31 cellular contexts compared by ENCODE assay signal in the genomic region with DNA sequence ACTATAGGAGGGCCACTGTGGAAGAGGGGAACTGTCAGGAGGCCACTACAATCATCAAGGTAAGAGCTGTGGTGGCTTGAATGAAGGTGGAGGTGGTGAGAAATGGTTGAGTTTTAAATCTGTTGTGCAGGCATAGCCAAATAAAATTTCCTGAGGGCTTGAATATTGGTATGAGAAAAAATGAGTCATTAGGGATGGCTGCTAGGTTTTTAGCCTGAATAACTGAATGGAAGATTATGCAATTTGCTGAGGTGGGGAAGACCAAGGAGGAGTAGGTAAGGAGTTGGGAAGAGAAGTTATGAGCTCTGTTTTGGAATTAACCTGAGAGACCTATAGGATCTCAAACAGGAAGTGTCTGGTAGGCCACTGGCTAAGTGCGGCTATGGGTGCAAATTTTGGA.
"Had no signal": no experiment of that assay in that cellular context is flagged by ENCODE, and none has a peak within 500 bp of the region (broad histone marks: within the 10 kb centered on the region; RNA-seq: fewer than 3 reads in every experiment).

No MANE protein-coding gene starts in this region.

- H3K4me1 Mint-ChIP-seq: mesothelial cell of epicardium; naive thymus-derived CD4-positive, alpha-beta T cell; nephron; neural progenitor cell; stimulated activated naive CD8-positive, alpha-beta T cell treated with anti-CD3 and anti-CD28 coated beads, Interleukin-15, amount 100 ng/mL, for 72 hours had no signal

- H3K79me2 ChIP-seq: hepatocyte, parathyroid adenoma had no signal

- H3K27me3 Mint-ChIP-seq: effector memory CD8-positive, alpha-beta T cell; progenitor cell of endocrine pancreas; stimulated activated naive CD8-positive, alpha-beta T cell treated with anti-CD3 and anti-CD28 coated beads, Interleukin-15, amount 100 ng/mL, for 72 hours had no signal

- FAIRE-seq: endometrium had no signal

- H3K27ac ChIP-seq: gastroesophageal sphincter, heart left ventricle, hepatocyte, neural progenitor cell, parathyroid adenoma, right atrium auricular region, suprapubic skin, vagina had no signal

- DNase-seq: cortex of kidney; effector memory CD8-positive, alpha-beta T cell; foreskin fibroblast; heart left ventricle; islet precursor cell; mesenchymal stem cell; mucosa of descending colon; naive thymus-derived CD4-positive, alpha-beta T cell; stimulated activated CD4-positive, alpha-beta T cell treated with anti-CD3 and anti-CD28 coated beads, Interleukin-12 subunit alpha, Interleukin-12 subunit beta, amount 100 ng/mL, for 4 hours; stimulated activated CD4-positive, alpha-beta T cell treated with anti-CD3 and anti-CD28 coated beads, Interleukin-1b, Interleukin-23, amount 100 ng/mL, for 48 hours; stimulated activated CD4-positive, alpha-beta T cell treated with anti-CD3 and anti-CD28 coated beads, Interleukin-4, amount 100 ng/mL, for 1 hour; stimulated activated CD8-positive, alpha-beta memory T cell treated with anti-CD3 and anti-CD28 coated beads, Interleukin-4, amount 100 ng/mL, for 48 hours; stimulated activated naive CD4-positive, alpha-beta T cell; stimulated activated naive CD8-positive, alpha-beta T cell treated with anti-CD3 and anti-CD28 coated beads, Interleukin-15, amount 100 ng/mL, for 72 hours; trophoblast cell had no signal

- H3K4me3 Mint-ChIP-seq: effector memory CD8-positive, alpha-beta T cell; mesothelial cell of epicardium; naive thymus-derived CD4-positive, alpha-beta T cell; nephron; neural progenitor cell; stimulated activated naive CD8-positive, alpha-beta T cell treated with anti-CD3 and anti-CD28 coated beads, Interleukin-15, amount 100 ng/mL, for 72 hours had no signal

- H3K36me3 ChIP-seq: gastroesophageal sphincter, heart left ventricle, neural progenitor cell, right atrium auricular region, suprapubic skin, vagina had no signal

- H3K9ac ChIP-seq: neural progenitor cell, parathyroid adenoma had no signal

- H3K4me3 ChIP-seq: gastroesophageal sphincter, heart left ventricle, hepatocyte, lung, mucosa of descending colon, neural progenitor cell, right atrium auricular region, smooth muscle cell, suprapubic skin, vagina had no signal

- H3K4me1 ChIP-seq: gastroesophageal sphincter, heart left ventricle, neural progenitor cell, parathyroid adenoma, right atrium auricular region, suprapubic skin, vagina had no signal

- H3K4me2 ChIP-seq: hepatocyte, neural progenitor cell, smooth muscle cell had no signal

- H3K9me3 Mint-ChIP-seq: effector memory CD8-positive, alpha-beta T cell; mesothelial cell of epicardium; nephron; neural progenitor cell; stimulated activated naive CD8-positive, alpha-beta T cell treated with anti-CD3 and anti-CD28 coated beads, Interleukin-15, amount 100 ng/mL, for 72 hours had no signal

- H2AFZ ChIP-seq: hepatocyte, neural progenitor cell, parathyroid adenoma had no signal

- ATAC-seq: effector memory CD8-positive, alpha-beta T cell; esophagus mucosa; gastroesophageal sphincter; heart left ventricle; left lobe of liver; mucosa of descending colon; naive thymus-derived CD4-positive, alpha-beta T cell; sciatic nerve; stimulated activated naive CD8-positive, alpha-beta T cell treated with anti-CD3 and anti-CD28 coated beads, Interleukin-15, amount 100 ng/mL, for 72 hours had no signal

- H3K36me3 Mint-ChIP-seq: mesothelial cell of epicardium; naive thymus-derived CD4-positive, alpha-beta T cell had no signal

- H3K27me3 ChIP-seq: gastroesophageal sphincter, heart left ventricle, hepatocyte, neural progenitor cell, right atrium auricular region, suprapubic skin, vagina had no signal

- H3K27ac Mint-ChIP-seq: effector memory CD8-positive, alpha-beta T cell; mesothelial cell of epicardium; naive thymus-derived CD4-positive, alpha-beta T cell; nephron; neural progenitor cell; progenitor cell of endocrine pancreas; stimulated activated naive CD8-positive, alpha-beta T cell treated with anti-CD3 and anti-CD28 coated beads, Interleukin-15, amount 100 ng/mL, for 72 hours had no signal

- H3K9me3 ChIP-seq: gastroesophageal sphincter, heart left ventricle, mucosa of descending colon, right atrium auricular region, suprapubic skin, vagina had no signal
